ENCODE assay signal across 19 cellular contexts in the genomic region with DNA sequence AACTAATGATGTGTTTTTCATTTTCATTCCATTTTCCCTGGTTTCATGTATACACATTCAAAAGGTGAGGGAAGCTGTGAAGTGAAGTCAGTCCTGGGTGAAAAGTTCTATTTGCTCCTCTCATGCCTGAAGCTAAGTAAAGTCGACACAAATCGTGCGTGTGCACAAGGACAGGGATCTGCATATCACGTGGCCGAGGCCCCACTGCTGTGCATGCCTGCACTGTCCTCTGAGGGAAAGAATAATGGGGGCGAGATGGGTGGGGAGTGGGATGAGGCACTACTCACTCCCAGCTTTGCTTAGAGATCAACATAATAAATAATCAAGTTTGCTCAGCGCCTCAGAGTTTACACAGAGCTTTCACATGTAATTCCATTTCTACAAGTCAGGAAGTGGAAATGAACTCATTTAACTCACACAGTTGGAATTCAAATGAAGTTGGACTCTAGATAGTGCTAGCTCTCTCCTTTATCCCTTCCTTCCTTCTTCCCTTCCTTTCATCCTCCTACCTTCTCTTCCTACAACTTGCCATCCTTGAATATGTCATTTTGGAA.
"Had no signal": no experiment of that assay in that cellular context is flagged by ENCODE, and none has a peak within 500 bp of the region (broad histone marks: within the 10 kb centered on the region; RNA-seq: fewer than 3 reads in every experiment).

No MANE protein-coding gene starts in this region.

- H3K27ac Mint-ChIP-seq: activated B cell treated with CpG ODN at 0.5 μM for 24 hours; activated CD8-positive, alpha-beta T cell treated with anti-CD3 and anti-CD28 coated beads, Interleukin-2, amount 10 ng/mL, durations not matched to agents 7 days and 5 days; activated naive CD4-positive, alpha-beta T cell treated with anti-CD3 and anti-CD28 coated beads, Interleukin-2, amount 50 U/mL, for 24 hours; endodermal cell; naive B cell; neural progenitor cell; stimulated activated naive B cell treated with anti-CD40 and anti-IgM and Interleukin-4, amounts not matched to agents 10 μg/mL and 1 μg/mL and 100 μg/mL, for 72 hours; T-helper 17 cell had no signal

- H3K9me3 ChIP-seq: adrenal gland, gastroesophageal sphincter, left lung, pancreas had no signal

- H3K36me3 Mint-ChIP-seq: activated naive CD4-positive, alpha-beta T cell treated with anti-CD3 and anti-CD28 coated beads, Interleukin-2, amount 50 U/mL, for 24 hours; naive B cell; neural progenitor cell; stimulated activated naive B cell treated with anti-CD40 and anti-IgM and Interleukin-4, amounts not matched to agents 10 μg/mL and 1 μg/mL and 100 μg/mL, for 72 hours had no signal

- H3K27me3 ChIP-seq: adrenal gland, gastroesophageal sphincter, pancreas had no signal

- H3K4me1 Mint-ChIP-seq: activated naive CD4-positive, alpha-beta T cell treated with anti-CD3 and anti-CD28 coated beads, Interleukin-2, amount 50 U/mL, for 24 hours had no signal

- H3K9me3 Mint-ChIP-seq: activated B cell treated with CpG ODN at 0.5 μM for 24 hours; activated naive CD4-positive, alpha-beta T cell treated with anti-CD3 and anti-CD28 coated beads, Interleukin-2, amount 50 U/mL, for 24 hours; central memory CD8-positive, alpha-beta T cell; endodermal cell; naive B cell; neural progenitor cell had no signal

- H3K9ac ChIP-seq: neural progenitor cell had no signal

- H3K27ac ChIP-seq: left lung, neural progenitor cell, pancreas had no signal

- ATAC-seq: activated CD8-positive, alpha-beta T cell treated with anti-CD3 and anti-CD28 coated beads, Interleukin-2, amount 10 ng/mL, durations not matched to agents 7 days and 5 days; gastroesophageal sphincter; left lung; pancreas; stimulated activated naive B cell treated with anti-CD40 and anti-IgM and Interleukin-4, amounts not matched to agents 10 μg/mL and 1 μg/mL and 100 μg/mL, for 72 hours; T-helper 17 cell had no signal

- H3K4me3 Mint-ChIP-seq: activated B cell treated with CpG ODN at 0.5 μM for 24 hours; activated CD8-positive, alpha-beta T cell treated with anti-CD3 and anti-CD28 coated beads, Interleukin-2, amount 10 ng/mL, durations not matched to agents 7 days and 5 days; activated naive CD4-positive, alpha-beta T cell treated with anti-CD3 and anti-CD28 coated beads, Interleukin-2, amount 50 U/mL, for 24 hours; central memory CD8-positive, alpha-beta T cell; endodermal cell; naive B cell; neural progenitor cell; stimulated activated naive B cell treated with anti-CD40 and anti-IgM and Interleukin-4, amounts not matched to agents 10 μg/mL and 1 μg/mL and 100 μg/mL, for 72 hours; T-helper 17 cell had no signal

- H3K36me3 ChIP-seq: adrenal gland, gastroesophageal sphincter, left lung, neural progenitor cell, pancreas had no signal

- DNase-seq: activated B cell treated with CpG ODN at 0.5 μM for 24 hours; activated CD4-positive, alpha-beta T cell treated with anti-CD3 and anti-CD28 coated beads for 48 hours; activated CD8-positive, alpha-beta memory T cell treated with anti-CD3 and anti-CD28 coated beads, Interleukin-2, amount 50 U/mL, for 4 hours; activated CD8-positive, alpha-beta T cell treated with anti-CD3 and anti-CD28 coated beads, Interleukin-2, amount 10 ng/mL, durations not matched to agents 7 days and 5 days; activated effector memory CD4-positive, alpha-beta T cell treated with anti-CD3 and anti-CD28 coated beads, Interleukin-2, amount 50 U/mL, for 16 hours; activated T-cell treated with anti-CD3 and anti-CD28 coated beads, Interleukin-2, amount 50 U/mL, for 48 hours; endodermal cell; left lung; naive B cell; pancreas; stimulated activated CD4-positive, alpha-beta T cell treated with anti-CD3 and anti-CD28 coated beads, Interleukin-2, amount 100 ng/mL, for 48 hours; stimulated activated naive B cell treated with anti-CD40 and anti-IgM and Interleukin-4, amounts not matched to agents 10 μg/mL and 1 μg/mL and 100 μg/mL, for 72 hours; T-helper 17 cell; trophoblast cell had no signal

- H3K4me3 ChIP-seq: adrenal gland, gastroesophageal sphincter, left lung, neural progenitor cell, pancreas had no signal
